25 cellular contexts compared by ENCODE assay signal in genomic region chr7:75938921-75939320, GRCh38. TPM values are rescaled to one million over a fixed set of nuclear protein-coding genes. Genes with fewer than 3 reads are reported as not detected.
A peak's percentile ranks its signal among the peaks of the same experiment; 100 is the strongest.
DNase-seq lines count a peak whose midpoint lies in the region; TF ChIP-seq lines count a peak whose summit lies in the region.
"Had no signal": no experiment of that assay in that cellular context is flagged by ENCODE, and none has a peak within 500 bp of the region (broad histone marks: within the 10 kb centered on the region; RNA-seq: fewer than 3 reads in every experiment).

No MANE protein-coding gene starts in this region.

- H3K9me3 Mint-ChIP-seq in progenitor cell of endocrine pancreas (ENCODE audit: low read depth): peaks cover 4% of the 10 kb centered on the region
- H3K9me3 Mint-ChIP-seq: activated CD8-positive, alpha-beta T cell treated with anti-CD3 and anti-CD28 coated beads for 36 hours; stimulated activated naive CD8-positive, alpha-beta T cell treated with anti-CD3 and anti-CD28 coated beads, Interleukin-15, amount 100 ng/mL, for 72 hours had no signal

- H3K4me2 ChIP-seq in mammary epithelial cell (ENCODE audit: insufficient read depth, low read depth, low read length) (no peak overlapping the region), osteoblast (ENCODE audit: insufficient read depth, low read length) (no peak overlapping the region)
- H3K4me2 ChIP-seq: hepatocyte had no signal

- H3K27me3 ChIP-seq in mammary epithelial cell (ENCODE audit: insufficient read depth, low read length): no peaks in the 10 kb centered on the region
- H3K27me3 ChIP-seq in osteoblast (ENCODE audit: insufficient read depth, low read length): no peaks in the 10 kb centered on the region
- H3K27me3 ChIP-seq: ascending aorta, colonic mucosa, hepatocyte, MG63, upper lobe of left lung had no signal

- intact Hi-C loops in mammary epithelial cell (cut with micrococcal nuclease): loop anchor here (1.0 kb wide), 1 partner anchor 24 kb away; the partner anchor contains the start of gene POR

- H3K9me3 ChIP-seq in mammary epithelial cell (replicated peaks; ENCODE audit: insufficient read depth, low read length) (no peaks in the 10 kb centered on the region), osteoblast (ENCODE audit: low read depth, low read length) (no peaks in the 10 kb centered on the region)
- H3K9me3 ChIP-seq: ascending aorta, colonic mucosa, HAP-1, MG63, upper lobe of left lung had no signal

- H3K27me3 Mint-ChIP-seq in progenitor cell of endocrine pancreas: no peaks in the 10 kb centered on the region
- H3K27me3 Mint-ChIP-seq: activated CD8-positive, alpha-beta T cell treated with anti-CD3 and anti-CD28 coated beads for 36 hours; stimulated activated naive CD8-positive, alpha-beta T cell treated with anti-CD3 and anti-CD28 coated beads, Interleukin-15, amount 100 ng/mL, for 72 hours had no signal

- H2AFZ ChIP-seq in mammary epithelial cell (ENCODE audit: low read depth, low read length) (no peak overlapping the region), osteoblast (ENCODE audit: low read length) (no peak overlapping the region)
- H2AFZ ChIP-seq: hepatocyte, parathyroid adenoma had no signal

- H3K4me3 ChIP-seq in mammary epithelial cell (replicated peaks in 1 of 3; ENCODE audit: insufficient read depth in 1 of 3, low read depth in 2 of 3, low read length in 3 of 3): no peak overlapping the region
- H3K4me3 ChIP-seq in osteoblast (ENCODE audit: insufficient read depth, low read length): no peak overlapping the region
- H3K4me3 ChIP-seq: ascending aorta, colonic mucosa, HAP-1, hepatocyte, MG63, skin epidermis, upper lobe of left lung had no signal

- dilution Hi-C loops in mammary epithelial cell (cut with HindIII; ENCODE audit: low sequenced_read_pairs): no loop called here

- DNase-seq in NCI-H1417 (lab: John Stamatoyannopoulos, UW): peak; percentile 45 to 75 (median 52)
- DNase-seq in NCI-H1417 treated with DMSO at 0.1 percent for 48 hours (lab: John Stamatoyannopoulos, UW): no peak
- peak; percentile 87 for DNase-seq in NCI-H345 (lab: John Stamatoyannopoulos, UW)
- DNase-seq in mammary epithelial cell: peak; percentile 69
- no peak for DNase-seq in osteoblast (ENCODE audit: insufficient read length, low spot score, missing footprints)
- no peak for DNase-seq in progenitor cell of endocrine pancreas (ENCODE audit: low spot score, unreplicated experiment)
- DNase-seq in NCI-H2029 treated with DMSO at 0.1 percent for 48 hours (lab: John Stamatoyannopoulos, UW): no peak
- DNase-seq in NCI-H1092 (lab: John Stamatoyannopoulos, UW): no peak
- DNase-seq: activated CD8-positive, alpha-beta T cell treated with anti-CD3 and anti-CD28 coated beads for 36 hours; activated naive CD4-positive, alpha-beta T cell; activated T-cell treated with anti-CD3 and anti-CD28 coated beads, Interleukin-2, amount 50 U/mL, for 1 hour; colonic mucosa; islet precursor cell; MG63; NCI-H187 treated with DMSO at 0.1 percent for 48 hours; NCI-H526 treated with DMSO at 0.1 percent for 48 hours; stimulated activated naive CD8-positive, alpha-beta T cell treated with anti-CD3 and anti-CD28 coated beads, Interleukin-15, amount 100 ng/mL, for 72 hours; upper lobe of left lung had no signal

- peaks cover 4% of the 10 kb centered on the region for H3K4me1 Mint-ChIP-seq in progenitor cell of endocrine pancreas (ENCODE audit: low read depth)
- H3K4me1 Mint-ChIP-seq: stimulated activated naive CD8-positive, alpha-beta T cell treated with anti-CD3 and anti-CD28 coated beads, Interleukin-15, amount 100 ng/mL, for 72 hours had no signal

- no peak overlapping the region for H3K9ac ChIP-seq in mammary epithelial cell (ENCODE audit: insufficient read depth, low read length)
- H3K9ac ChIP-seq: parathyroid adenoma had no signal

- no peak overlapping the region for H3K27ac Mint-ChIP-seq in progenitor cell of endocrine pancreas
- H3K27ac Mint-ChIP-seq: activated CD8-positive, alpha-beta T cell treated with anti-CD3 and anti-CD28 coated beads for 36 hours; stimulated activated naive CD8-positive, alpha-beta T cell treated with anti-CD3 and anti-CD28 coated beads, Interleukin-15, amount 100 ng/mL, for 72 hours; T-helper 2 cell treated with Interferon-gamma antibody and Interleukin-4, amounts not matched to agents 5 μg/mL and 100 μg/mL, for 36 hours had no signal

- peaks cover 29% of the 10 kb centered on the region for H3K4me1 ChIP-seq in mammary epithelial cell (ENCODE audit: insufficient read depth, low read length)
- H3K4me1 ChIP-seq in osteoblast (ENCODE audit: insufficient read depth, low read length): peaks cover 7% of the 10 kb centered on the region
- H3K4me1 ChIP-seq: colonic mucosa had no signal

- no peak overlapping the region for H3K27ac ChIP-seq in mammary epithelial cell (ENCODE audit: insufficient read depth, low read depth, low read length)
- H3K27ac ChIP-seq in osteoblast (ENCODE audit: low read depth, low read length): peak overlapping the region; percentile 86
- H3K27ac ChIP-seq: 22Rv1, ascending aorta, colonic mucosa, hepatocyte had no signal

- in situ Hi-C loops in mammary epithelial cell (cut with MboI; ENCODE audit: low sequenced_read_pairs in 2 of 2): no loop called here

- H3K36me3 ChIP-seq in mammary epithelial cell (ENCODE audit: insufficient read depth, low read length): no peaks in the 10 kb centered on the region
- no peaks in the 10 kb centered on the region for H3K36me3 ChIP-seq in osteoblast (ENCODE audit: insufficient read depth, low read length)
- H3K36me3 ChIP-seq: ascending aorta, colonic mucosa, HAP-1, MG63, upper lobe of left lung had no signal

- no peak overlapping the region for H3K4me3 Mint-ChIP-seq in progenitor cell of endocrine pancreas (ENCODE audit: low read depth)
- H3K4me3 Mint-ChIP-seq: activated CD8-positive, alpha-beta T cell treated with anti-CD3 and anti-CD28 coated beads for 36 hours; stimulated activated naive CD8-positive, alpha-beta T cell treated with anti-CD3 and anti-CD28 coated beads, Interleukin-15, amount 100 ng/mL, for 72 hours; T-helper 2 cell treated with Interferon-gamma antibody and Interleukin-4, amounts not matched to agents 5 μg/mL and 100 μg/mL, for 36 hours had no signal

- CTCF ChIA-PET in mammary epithelial cell (lab: Charles Lee; ENCODE audit: low non-redundant PET): no interaction called here

- H3K36me3 Mint-ChIP-seq in progenitor cell of endocrine pancreas (ENCODE audit: insufficient read depth): peaks cover 3% of the 10 kb centered on the region

- TF ChIP-seq CTCF in mammary epithelial cell (conservative IDR thresholded peaks at IDR 0.05 in 1 of 2, IDR thresholded peaks at IDR 0.05 in 1 of 2; ENCODE audit: extremely low read depth in 1 of 2, insufficient read depth in 1 of 2, low read depth in 1 of 2, low read length in 2 of 2) (no peak), osteoblast (IDR thresholded peaks at IDR 0.05; ENCODE audit: extremely low read depth, low read depth, low read length) (no peak), progenitor cell of endocrine pancreas (IDR thresholded peaks at IDR 0.05; ENCODE audit: unreplicated experiment) (no peak)

- WGBS in mammary epithelial cell (ENCODE audit: low coverage, missing lambda C conversion rate): 51% methylated on average over 6 of the region's 6 CpGs

- no peaks in the 10 kb centered on the region for H4K20me1 ChIP-seq in mammary epithelial cell (ENCODE audit: insufficient read depth, low read length)
- peaks cover 4% of the 10 kb centered on the region for H4K20me1 ChIP-seq in osteoblast (ENCODE audit: insufficient read depth, low read length)

- no TSS peak for BruUV-seq in mammary epithelial cell (replicated peaks; lab: Mats Ljungman, UMichigan)

- H3K79me2 ChIP-seq in mammary epithelial cell (ENCODE audit: insufficient read depth, low read length) (peaks cover 27% of the 10 kb centered on the region), osteoblast (ENCODE audit: insufficient read depth, low read length) (peaks cover 22% of the 10 kb centered on the region)

RNA-seq across cellular contexts. Expression of gene POR, which starts 24.0 kb away (rescaled TPM):
- total RNA-seq in mammary epithelial cell (10 to 100 TPM; 61.2 to 67.9 TPM), osteoblast (70.4 and 73.1 TPM in 2 replicates), progenitor cell of endocrine pancreas (87.2 and 91.5 TPM in 2 replicates)
- polyA plus RNA-seq in mammary epithelial cell: 36.1 TPM
- 145 TPM for polyA minus RNA-seq in mammary epithelial cell

RNA-seq across cellular contexts. Expression of gene TMEM120A, which starts 55.5 kb away (rescaled TPM):
- total RNA-seq in mammary epithelial cell (10 to 100 TPM; 15.8 to 30.3 TPM), osteoblast (25.3 and 32.1 TPM in 2 replicates), progenitor cell of endocrine pancreas (35.7 and 39.3 TPM in 2 replicates)
- 48.6 TPM for polyA plus RNA-seq in mammary epithelial cell
- polyA minus RNA-seq in mammary epithelial cell: 15.4 TPM

Comparison
In these comparisons a context has a peak if more than half of its experiments do, and no peak if none do; other contexts are left out.
1. DNase-seq: peak in NCI-H1417 (3 of 3), NCI-H345 (single experiment) and mammary epithelial cell (single experiment); none in NCI-H1417 treated with DMSO at 0.1 percent for 48 hours (single experiment), osteoblast (single experiment), progenitor cell of endocrine pancreas (single experiment), NCI-H2029 treated with DMSO at 0.1 percent for 48 hours (single experiment) and NCI-H1092 (single experiment).